ENCODE assay signal across 1 cellular context in genomic region chr12:4449862-4450222, GRCh38.
TF ChIP-seq lines count a peak whose summit lies in the region.

No MANE protein-coding gene starts in this region.

TF ChIP-seq in H1, 55 proteins besides CTCF, POLR2A, EP300 and RAD21:
- TF ChIP-seq SAP30 (IDR thresholded peaks at IDR 0.05; ENCODE audit: insufficient read depth, insufficient replicate concordance, low read length), result no peak
- no peak for TF ChIP-seq NANOG (IDR thresholded peaks at IDR 0.05; ENCODE audit: insufficient read depth, low read depth, low read length, poor library complexity, severe bottlenecking)
- TF ChIP-seq KDM4A (IDR thresholded peaks at IDR 0.05; ENCODE audit: low read depth, low read length, severe bottlenecking), result no peak
- no peak for TF ChIP-seq CBX8 (IDR thresholded peaks at IDR 0.05; ENCODE audit: borderline replicate concordance, low read depth, low read length)
- TF ChIP-seq NRF1 (IDR thresholded peaks at IDR 0.05; ENCODE audit: low read depth, low read length), result no peak
- TF ChIP-seq SIN3A (conservative IDR thresholded peaks at IDR 0.05 in 1 of 2, IDR thresholded peaks at IDR 0.05 in 1 of 2; ENCODE audit: low read depth in 1 of 2, low read length in 2 of 2), result no peak
- TF ChIP-seq CHD7 (IDR thresholded peaks at IDR 0.05; ENCODE audit: insufficient replicate concordance, low read length), result no peak
- no peak for TF ChIP-seq BRCA1 (IDR thresholded peaks at IDR 0.05; ENCODE audit: low read depth, low read length)
- TF ChIP-seq MAX (IDR thresholded peaks at IDR 0.05), result no peak; the same call in 1 of the 2 replicates
- TF ChIP-seq BACH1 (IDR thresholded peaks at IDR 0.05; ENCODE audit: low read length), result no peak
- TF ChIP-seq KDM5A (IDR thresholded peaks at IDR 0.05; ENCODE audit: low read length), result no peak
- TF ChIP-seq SP4 (IDR thresholded peaks at IDR 0.05; ENCODE audit: low read length), result no peak
- TF ChIP-seq EZH2 (IDR thresholded peaks at IDR 0.05; ENCODE audit: low read depth, low read length, severe bottlenecking), result no peak
- no peak for TF ChIP-seq GTF2F1 (IDR thresholded peaks at IDR 0.05; ENCODE audit: borderline replicate concordance, low read depth, low read length)
- no peak for TF ChIP-seq SIRT6 (IDR thresholded peaks at IDR 0.05; ENCODE audit: low read length)
- TF ChIP-seq MAFK (IDR thresholded peaks at IDR 0.05; ENCODE audit: low read depth, low read length), result no peak
- no peak for TF ChIP-seq JUND (IDR thresholded peaks at IDR 0.05; ENCODE audit: low read length)
- TF ChIP-seq RNF2 (IDR thresholded peaks at IDR 0.05; ENCODE audit: borderline replicate concordance, low read depth, low read length, missing control alignments, poor library complexity, severe bottlenecking), result no peak
- no peak for TF ChIP-seq E2F6 (IDR thresholded peaks at IDR 0.05)
- no peak for TF ChIP-seq ATF3 (IDR thresholded peaks at IDR 0.05; ENCODE audit: insufficient read depth, low read depth, low read length)
